13 cellular contexts compared by ENCODE assay signal in genomic region chr6:35080821-35081425, GRCh38.
A peak's percentile ranks its signal among the peaks of the same experiment; 100 is the strongest.
DNase-seq lines count a peak whose midpoint lies in the region; ATAC-seq and TF ChIP-seq lines count a peak whose summit lies in the region.
"Had no signal": no experiment of that assay in that cellular context is flagged by ENCODE, and none has a peak within 500 bp of the region (broad histone marks: within the 10 kb centered on the region; RNA-seq: fewer than 3 reads in every experiment).

No MANE protein-coding gene starts in this region.

- BruUV-seq in Calu3 (replicated peaks; lab: Mats Ljungman, UMichigan): no TSS peak

- H3K4me3 Mint-ChIP-seq in Calu3 (ENCODE audit: low read depth, unreplicated experiment): no peak overlapping the region

- peaks cover 28% of the 10 kb centered on the region for H3K4me1 ChIP-seq in foreskin keratinocyte
- H3K4me1 ChIP-seq in osteoblast (ENCODE audit: insufficient read depth, low read length): no peaks in the 10 kb centered on the region

- intact Hi-C loops in Calu3 (cut with micrococcal nuclease; ENCODE audit: unreplicated experiment): no loop called here

- H3K27ac ChIP-seq in WERI-Rb-1: no peak overlapping the region
- H3K27ac ChIP-seq in foreskin keratinocyte: peak overlapping the region; percentile 72
- no peak overlapping the region for H3K27ac ChIP-seq in osteoblast (ENCODE audit: low read depth, low read length)
- H3K27ac ChIP-seq: hepatocyte, VCaP had no signal

- H3K36me3 ChIP-seq in WERI-Rb-1 (peaks cover 75% of the 10 kb centered on the region), osteoblast (ENCODE audit: insufficient read depth, low read length) (peaks cover 14% of the 10 kb centered on the region)

- H3K4me1 Mint-ChIP-seq in Calu3 (ENCODE audit: low read depth, unreplicated experiment): no peaks in the 10 kb centered on the region

- CTCF ChIA-PET in Calu3 (lab: Charles Lee): no interaction called here

- H3K79me2 ChIP-seq in osteoblast (ENCODE audit: insufficient read depth, low read length): no peaks in the 10 kb centered on the region
- H3K79me2 ChIP-seq: hepatocyte had no signal

- H3K4me3 ChIP-seq in WERI-Rb-1 (ENCODE audit: low read depth, low read length): no peak overlapping the region
- no peak overlapping the region for H3K4me3 ChIP-seq in osteoblast (ENCODE audit: insufficient read depth, low read length)
- H3K4me3 ChIP-seq: GM12878, hepatocyte had no signal

- DNase-seq in Calu3 (no peak), WERI-Rb-1 (no peak), foreskin keratinocyte (peak; percentile 73 to 84), osteoblast (ENCODE audit: insufficient read length, low spot score, missing footprints) (peak; percentile 90), NCI-H2227 (lab: John Stamatoyannopoulos, UW; ENCODE audit: unreplicated experiment) (no peak), cerebellar nuclear complex (lab: John Stamatoyannopoulos, UW) (no peak), NCI-H510A (lab: John Stamatoyannopoulos, UW) (no peak), dedifferentiated amniotic fluid mesenchymal stem cell (ENCODE audit: extremely low spot score) (no peak)
- DNase-seq: NCI-H2081 treated with DMSO at 0.1 percent for 48 hours; stimulated activated CD4-positive, alpha-beta T cell treated with anti-CD3 and anti-CD28 coated beads, Interleukin-1b, Interleukin-23, amount 100 ng/mL, for 48 hours had no signal

- H2AFZ ChIP-seq in osteoblast (ENCODE audit: low read length): no peak overlapping the region
- H2AFZ ChIP-seq: hepatocyte had no signal

- H3K4me2 ChIP-seq in osteoblast (ENCODE audit: insufficient read depth, low read length): no peak overlapping the region
- H3K4me2 ChIP-seq: hepatocyte had no signal

- no peaks in the 10 kb centered on the region for H3K9me3 ChIP-seq in WERI-Rb-1 (ENCODE audit: severe bottlenecking)
- H3K9me3 ChIP-seq in osteoblast (ENCODE audit: low read depth, low read length): no peaks in the 10 kb centered on the region

- H3K27me3 Mint-ChIP-seq in Calu3 (ENCODE audit: unreplicated experiment): no peaks in the 10 kb centered on the region

- peak; percentile 68 for ATAC-seq in foreskin keratinocyte
- ATAC-seq: GM12878 had no signal

- peak; percentile 7 for TF ChIP-seq CTCF in Calu3 (IDR thresholded peaks at IDR 0.05; ENCODE audit: unreplicated experiment)
- TF ChIP-seq CTCF in WERI-Rb-1 (IDR thresholded peaks at IDR 0.05; ENCODE audit: low read depth, low read length): peak; percentile 48; the same call in 1 of the 2 replicates
- TF ChIP-seq CTCF in foreskin keratinocyte (conservative IDR thresholded peaks at IDR 0.05): peak; percentile 72
- TF ChIP-seq CTCF in osteoblast (IDR thresholded peaks at IDR 0.05; ENCODE audit: extremely low read depth, low read depth, low read length): no peak

- H3K36me3 Mint-ChIP-seq in Calu3 (ENCODE audit: insufficient read depth, unreplicated experiment): peaks cover 14% of the 10 kb centered on the region

- H3K9me3 Mint-ChIP-seq in Calu3 (ENCODE audit: low read depth, unreplicated experiment): no peaks in the 10 kb centered on the region

- no peaks in the 10 kb centered on the region for H4K20me1 ChIP-seq in osteoblast (ENCODE audit: insufficient read depth, low read length)

- H3K27ac Mint-ChIP-seq in Calu3 (ENCODE audit: unreplicated experiment): no peak overlapping the region

- no peaks in the 10 kb centered on the region for H3K27me3 ChIP-seq in WERI-Rb-1 (ENCODE audit: insufficient read depth, low read depth, severe bottlenecking)
- H3K27me3 ChIP-seq in foreskin keratinocyte: no peaks in the 10 kb centered on the region
- H3K27me3 ChIP-seq in osteoblast (ENCODE audit: insufficient read depth, low read length): no peaks in the 10 kb centered on the region
- H3K27me3 ChIP-seq: hepatocyte had no signal

Comparison
In these comparisons a context has a peak if more than half of its experiments do, and no peak if none do; other contexts are left out.
1. DNase-seq: peak in foreskin keratinocyte (2 of 2) and osteoblast (single experiment); none in Calu3 (single experiment), WERI-Rb-1 (single experiment), NCI-H2227 (single experiment), cerebellar nuclear complex (0 of 2), NCI-H510A (single experiment) and dedifferentiated amniotic fluid mesenchymal stem cell (single experiment).